Comparison of ENCODE assay signal across 12 cellular contexts in the genomic region with DNA sequence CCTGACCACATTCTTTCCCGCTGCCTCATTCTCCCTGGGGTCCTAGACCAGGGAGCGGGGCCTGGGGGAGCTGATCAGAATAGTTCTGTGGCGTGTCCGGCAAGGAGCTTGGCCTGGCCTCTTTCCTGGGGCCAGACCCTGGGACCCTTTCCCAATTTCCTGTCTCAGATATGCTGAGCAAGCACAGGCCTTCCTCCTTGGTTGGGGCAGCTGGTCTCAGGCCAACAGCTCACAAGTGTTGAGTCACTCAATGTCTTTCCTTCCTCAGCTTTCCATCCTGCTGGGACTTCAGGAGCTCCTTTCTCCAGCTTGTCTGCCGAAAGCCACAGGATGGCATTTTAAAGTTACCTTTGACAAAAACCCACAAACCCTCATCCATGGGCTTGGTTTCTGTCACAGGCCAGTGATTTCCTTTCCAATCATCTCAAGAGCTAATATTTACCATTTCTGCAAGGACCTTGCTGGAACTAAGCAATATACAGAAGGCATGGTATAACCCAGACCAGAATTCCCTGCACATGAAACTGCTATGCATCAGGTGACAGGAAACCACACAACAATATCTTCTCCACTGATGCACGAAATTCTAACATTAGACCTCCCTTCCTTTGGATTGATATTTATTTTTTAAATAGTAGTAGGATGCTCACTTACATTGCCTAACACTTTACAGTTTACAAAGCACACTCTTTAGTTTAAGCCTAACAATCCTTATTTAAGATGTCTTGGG. TPM values are rescaled to one million over a fixed set of nuclear protein-coding genes. Genes with fewer than 3 reads are reported as not detected.
DNase-seq lines count a peak whose midpoint lies in the region; ATAC-seq and TF ChIP-seq lines count a peak whose summit lies in the region.
"Had no signal": no experiment of that assay in that cellular context is flagged by ENCODE, and none has a peak within 500 bp of the region (broad histone marks: within the 10 kb centered on the region; RNA-seq: fewer than 3 reads in every experiment).

No MANE protein-coding gene starts in this region.

- in situ Hi-C loops in GM23248 (cut with MboI) = no loop called here

- no peak for ATAC-seq in HG02840 (IDR thresholded peaks at IDR 0.05; ENCODE audit: low FRiP score, unreplicated experiment)
- no peak for ATAC-seq in natural killer cell treated with Interleukin-12 subunit alpha and Interleukin-12 subunit beta and Interleukin-15 and Interleukin-18, amount 100 ng/mL, for 72 hours
- ATAC-seq: stimulated activated memory B cell treated with anti-CD40 and anti-IgM and Interleukin-4, amounts not matched to agents 10 μg/mL and 1 μg/mL and 100 μg/mL, for 72 hours had no signal

- no peak overlapping the region for H3K27ac ChIP-seq in GM23248
- H3K27ac ChIP-seq in left ventricle myocardium inferior (replicated peaks) = peak overlapping the region; percentile 60
- H3K27ac ChIP-seq in skeletal muscle tissue (ENCODE audit: low read depth, low read length) = peak overlapping the region; percentile 58
- no peak overlapping the region for H3K27ac ChIP-seq in WERI-Rb-1
- H3K27ac ChIP-seq: SK-N-MC had no signal

- DNase-seq in GM23248 (peak; percentile 66), amniotic epithelial cell (ENCODE audit: low read depth) (peak; percentile 48), left ventricle myocardium inferior (peak; percentile 57), WERI-Rb-1 (no peak), NCI-H1105 treated with DMSO at 0.1 percent for 48 hours (lab: John Stamatoyannopoulos, UW) (no peak)
- no peak for DNase-seq in natural killer cell treated with Interleukin-12 subunit alpha and Interleukin-12 subunit beta and Interleukin-15 and Interleukin-18, amount 100 ng/mL, for 72 hours (ENCODE audit: low spot score)
- DNase-seq: activated T-cell treated with anti-CD3 and anti-CD28 coated beads for 4 hours, GDM1 had no signal

- no peak overlapping the region for H3K4me2 ChIP-seq in GM23248 (ENCODE audit: unreplicated experiment)

- H3K9me3 ChIP-seq in GM23248 (ENCODE audit: low read depth) (no peaks in the 10 kb centered on the region), left ventricle myocardium inferior (replicated peaks) (no peaks in the 10 kb centered on the region), skeletal muscle tissue (ENCODE audit: control insufficient read depth in 3 of 3, low read length in 3 of 3) (no peaks in the 10 kb centered on the region), WERI-Rb-1 (ENCODE audit: severe bottlenecking) (no peaks in the 10 kb centered on the region)

- H3K4me3 ChIP-seq in GM23248 = no peak overlapping the region
- H3K4me3 ChIP-seq in left ventricle myocardium inferior = no peak overlapping the region
- H3K4me3 ChIP-seq in skeletal muscle tissue (ENCODE audit: low read length in 3 of 3) = no peak overlapping the region
- H3K4me3 ChIP-seq in WERI-Rb-1 (ENCODE audit: low read depth, low read length) = no peak overlapping the region
- H3K4me3 ChIP-seq: SK-N-MC had no signal

- no peaks in the 10 kb centered on the region for H4K20me1 ChIP-seq in GM23248 (ENCODE audit: insufficient read depth)

- H3K27me3 Mint-ChIP-seq in natural killer cell treated with Interleukin-12 subunit alpha and Interleukin-12 subunit beta and Interleukin-15 and Interleukin-18, amount 100 ng/mL, for 72 hours = peaks cover 0 to 3% of the 10 kb centered on the region in 2 donors
- H3K27me3 Mint-ChIP-seq: stimulated activated memory B cell treated with anti-CD40 and anti-IgM and Interleukin-4, amounts not matched to agents 10 μg/mL and 1 μg/mL and 100 μg/mL, for 72 hours had no signal

- TF ChIP-seq CTCF in left ventricle myocardium inferior (IDR thresholded peaks at IDR 0.05; ENCODE audit: borderline replicate concordance) (no peak), WERI-Rb-1 (IDR thresholded peaks at IDR 0.05; ENCODE audit: low read depth, low read length) (no peak)

- intact Hi-C loops in left ventricle myocardium inferior (cut with micrococcal nuclease) = loop anchor here (5.0 kb wide), 1 partner anchor 41 kb away; no protein-coding TSS in a partner anchor

- H3F3A ChIP-seq in GM23248 (ENCODE audit: insufficient read depth) = 0 out of 2 replicates have a peak, but pooled peaks cover 3% of the 10 kb centered on the region

- H3K27me3 ChIP-seq in GM23248 (replicated peaks; ENCODE audit: insufficient read depth) = no peaks in the 10 kb centered on the region
- no peaks in the 10 kb centered on the region for H3K27me3 ChIP-seq in left ventricle myocardium inferior (ENCODE audit: low read depth)
- no peaks in the 10 kb centered on the region for H3K27me3 ChIP-seq in skeletal muscle tissue (ENCODE audit: control insufficient read depth in 3 of 3, insufficient read depth in 3 of 3, low read length in 3 of 3)
- no peaks in the 10 kb centered on the region for H3K27me3 ChIP-seq in WERI-Rb-1 (ENCODE audit: insufficient read depth, low read depth, severe bottlenecking)

- WGBS in GM23248 (ENCODE audit: low coverage in 1 of 2, low lambda C conversion rate in 2 of 2, missing lambda C conversion rate in 2 of 2), 2 experiments = 82 to 89% methylated on average over 4 to 6 of the region's 6 CpGs

- H3K4me1 ChIP-seq in GM23248 (ENCODE audit: insufficient read depth) (peaks cover 16% of the 10 kb centered on the region), left ventricle myocardium inferior (peaks cover 37% of the 10 kb centered on the region), skeletal muscle tissue (ENCODE audit: control insufficient read depth in 3 of 3, insufficient read depth in 3 of 3, low read length in 3 of 3) (peaks cover 9 to 28% (median 25%) of the 10 kb centered on the region in 3 donors)

- no peaks in the 10 kb centered on the region for H3K79me2 ChIP-seq in GM23248 (ENCODE audit: insufficient read depth)

- H3K36me3 Mint-ChIP-seq in natural killer cell treated with Interleukin-12 subunit alpha and Interleukin-12 subunit beta and Interleukin-15 and Interleukin-18, amount 100 ng/mL, for 72 hours = no peaks in the 10 kb centered on the region
- H3K36me3 Mint-ChIP-seq: stimulated activated memory B cell treated with anti-CD40 and anti-IgM and Interleukin-4, amounts not matched to agents 10 μg/mL and 1 μg/mL and 100 μg/mL, for 72 hours had no signal

- peaks cover 4% of the 10 kb centered on the region for H3K9me3 Mint-ChIP-seq in natural killer cell treated with Interleukin-12 subunit alpha and Interleukin-12 subunit beta and Interleukin-15 and Interleukin-18, amount 100 ng/mL, for 72 hours

- no peak overlapping the region for H3K9ac ChIP-seq in GM23248
- no peak overlapping the region for H3K9ac ChIP-seq in skeletal muscle tissue (ENCODE audit: low read depth in 1 of 3, low read length in 3 of 3)

- no peaks in the 10 kb centered on the region for H3K9me2 ChIP-seq in GM23248 (ENCODE audit: insufficient read depth)

- H3K36me3 ChIP-seq in GM23248 (ENCODE audit: low read depth) = no peaks in the 10 kb centered on the region
- H3K36me3 ChIP-seq in left ventricle myocardium inferior = no peaks in the 10 kb centered on the region
- no peaks in the 10 kb centered on the region for H3K36me3 ChIP-seq in skeletal muscle tissue (ENCODE audit: control insufficient read depth in 3 of 3, insufficient read depth in 3 of 3, low read length in 3 of 3)
- H3K36me3 ChIP-seq in WERI-Rb-1 = no peaks in the 10 kb centered on the region

- H3K27ac Mint-ChIP-seq in natural killer cell treated with Interleukin-12 subunit alpha and Interleukin-12 subunit beta and Interleukin-15 and Interleukin-18, amount 100 ng/mL, for 72 hours = no peak overlapping the region
- H3K27ac Mint-ChIP-seq: stimulated activated memory B cell treated with anti-CD40 and anti-IgM and Interleukin-4, amounts not matched to agents 10 μg/mL and 1 μg/mL and 100 μg/mL, for 72 hours had no signal

- no peaks in the 10 kb centered on the region for H3K4me1 Mint-ChIP-seq in natural killer cell treated with Interleukin-12 subunit alpha and Interleukin-12 subunit beta and Interleukin-15 and Interleukin-18, amount 100 ng/mL, for 72 hours (ENCODE audit: low read depth in 2 of 2)

- H3K4me3 Mint-ChIP-seq in natural killer cell treated with Interleukin-12 subunit alpha and Interleukin-12 subunit beta and Interleukin-15 and Interleukin-18, amount 100 ng/mL, for 72 hours = no peak overlapping the region
- H3K4me3 Mint-ChIP-seq: stimulated activated memory B cell treated with anti-CD40 and anti-IgM and Interleukin-4, amounts not matched to agents 10 μg/mL and 1 μg/mL and 100 μg/mL, for 72 hours had no signal

- H2AFZ ChIP-seq in GM23248 = no peak overlapping the region

RNA-seq across cellular contexts. Expression of a gene that starts 19.5 kb away (rescaled TPM):
- 0.54 TPM in 1 of 2 replicates, not detected in the other for total RNA-seq in GM23248 (2014; rRNA removed; shearing (Covaris generic))
- 0.27 TPM in 1 of 2 replicates, not detected in the other for polyA plus RNA-seq in GM23248 (2016; fragmentation: Nextera tagmentation; extraction: Ambion mirVana)
- total RNA-seq in left ventricle myocardium inferior = 12.3 TPM
- total RNA-seq in skeletal muscle tissue = 4.7 TPM
- total RNA-seq in natural killer cell treated with Interleukin-12 subunit alpha and Interleukin-12 subunit beta and Interleukin-15 and Interleukin-18, amount 100 ng/mL, for 72 hours = not detected

Comparison
In these comparisons a context has a peak if more than half of its experiments do, and no peak if none do; other contexts are left out.
1. DNase-seq: peak in GM23248 (single experiment), amniotic epithelial cell (single experiment) and left ventricle myocardium inferior (single experiment); none in WERI-Rb-1 (single experiment), NCI-H1105 treated with DMSO at 0.1 percent for 48 hours (single experiment) and natural killer cell treated with Interleukin-12 subunit alpha and Interleukin-12 subunit beta and Interleukin-15 and Interleukin-18, amount 100 ng/mL, for 72 hours (single experiment).
2. H3K27ac ChIP-seq: peak in left ventricle myocardium inferior (single experiment) and skeletal muscle tissue (single experiment); none in GM23248 (single experiment) and WERI-Rb-1 (single experiment).